In the genomic region with DNA sequence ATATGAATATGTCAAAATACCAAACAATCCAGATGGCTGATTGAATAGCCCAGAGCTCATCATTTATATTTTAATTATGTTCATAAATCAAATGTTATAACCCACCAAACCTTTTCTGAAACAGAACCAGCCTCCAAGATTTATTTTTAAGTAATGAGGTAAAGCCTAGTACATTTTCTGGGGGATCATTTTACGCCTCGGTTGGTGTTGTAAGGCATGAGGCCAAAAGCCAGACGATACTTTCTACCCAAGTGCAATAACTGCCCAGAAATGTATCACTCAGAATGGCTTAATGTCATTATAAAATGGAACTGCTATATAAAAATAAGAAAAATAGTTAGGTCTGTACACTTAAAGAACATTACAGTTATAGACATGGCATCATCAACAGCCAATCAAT, we compare ENCODE assay signal across 22 cellular contexts.
"Had no signal": no experiment of that assay in that cellular context is flagged by ENCODE, and none has a peak within 500 bp of the region (broad histone marks: within the 10 kb centered on the region; RNA-seq: fewer than 3 reads in every experiment).

No MANE protein-coding gene starts in this region.

- H3K4me3 Mint-ChIP-seq: activated CD4-positive, alpha-beta memory T cell treated with anti-CD3 and anti-CD28 coated beads for 36 hours; activated naive CD4-positive, alpha-beta T cell treated with anti-CD3 and anti-CD28 coated beads for 36 hours; activated naive CD8-positive, alpha-beta T cell treated with anti-CD3 and anti-CD28 coated beads, Interleukin-2, amount 10 ng/mL, durations not matched to agents 7 days and 5 days; endodermal cell; mesothelial cell of epicardium; stimulated activated memory B cell treated with anti-CD40 and anti-IgM and Interleukin-4, amounts not matched to agents 10 μg/mL and 1 μg/mL and 100 μg/mL, for 72 hours; T-helper 17 cell had no signal

- H3K27me3 ChIP-seq: transverse colon had no signal

- H3K27me3 Mint-ChIP-seq: activated naive CD8-positive, alpha-beta T cell treated with anti-CD3 and anti-CD28 coated beads, Interleukin-2, amount 10 ng/mL, durations not matched to agents 7 days and 5 days; progenitor cell of endocrine pancreas; stimulated activated memory B cell treated with anti-CD40 and anti-IgM and Interleukin-4, amounts not matched to agents 10 μg/mL and 1 μg/mL and 100 μg/mL, for 72 hours had no signal

- H3K36me3 ChIP-seq: transverse colon had no signal

- H3K36me3 Mint-ChIP-seq: activated CD4-positive, alpha-beta memory T cell treated with anti-CD3 and anti-CD28 coated beads for 36 hours; activated naive CD8-positive, alpha-beta T cell treated with anti-CD3 and anti-CD28 coated beads, Interleukin-2, amount 10 ng/mL, durations not matched to agents 7 days and 5 days; natural killer cell treated with Interleukin-12 subunit alpha and Interleukin-12 subunit beta and Interleukin-15 and Interleukin-18, amount 100 ng/mL, for 72 hours; stimulated activated memory B cell treated with anti-CD40 and anti-IgM and Interleukin-4, amounts not matched to agents 10 μg/mL and 1 μg/mL and 100 μg/mL, for 72 hours had no signal

- FAIRE-seq: bronchial epithelial cell, keratinocyte, urothelium cell line had no signal

- H3K4me3 ChIP-seq: coronary artery, transverse colon had no signal

- ATAC-seq: activated T-cell treated with anti-CD3 and anti-CD28 coated beads, Interleukin-2, amount 50 U/mL, for 72 hours; left colon; natural killer cell treated with Interleukin-12 subunit alpha and Interleukin-12 subunit beta and Interleukin-15 and Interleukin-18, amount 100 ng/mL, for 72 hours; stimulated activated memory B cell treated with anti-CD40 and anti-IgM and Interleukin-4, amounts not matched to agents 10 μg/mL and 1 μg/mL and 100 μg/mL, for 72 hours; T-helper 17 cell had no signal

- H3K27ac Mint-ChIP-seq: activated CD4-positive, alpha-beta memory T cell treated with anti-CD3 and anti-CD28 coated beads for 36 hours; activated naive CD4-positive, alpha-beta T cell treated with anti-CD3 and anti-CD28 coated beads for 36 hours; activated naive CD8-positive, alpha-beta T cell treated with anti-CD3 and anti-CD28 coated beads, Interleukin-2, amount 10 ng/mL, durations not matched to agents 7 days and 5 days; activated T-cell treated with anti-CD3 and anti-CD28 coated beads, Interleukin-2, amount 50 U/mL, for 72 hours; mesothelial cell of epicardium; progenitor cell of endocrine pancreas; T-helper 17 cell had no signal

- DNase-seq: activated CD4-positive, alpha-beta memory T cell treated with anti-CD3 and anti-CD28 coated beads for 36 hours; activated CD4-positive, alpha-beta T cell treated with anti-CD3 and anti-CD28 coated beads for 48 hours; activated effector memory CD4-positive, alpha-beta T cell treated with Interleukin-2 at 50 U/mL for 16 hours; activated naive CD4-positive, alpha-beta T cell treated with anti-CD3 and anti-CD28 coated beads for 36 hours; activated naive CD8-positive, alpha-beta T cell treated with anti-CD3 and anti-CD28 coated beads, Interleukin-2, amount 10 ng/mL, durations not matched to agents 7 days and 5 days; activated T-cell treated with anti-CD3 and anti-CD28 coated beads, Interleukin-2, amount 50 U/mL, for 72 hours; amniotic stem cell; cerebellar nuclear complex; endodermal cell; left colon; stimulated activated CD4-positive, alpha-beta T cell treated with anti-CD3 and anti-CD28 coated beads, Interleukin-1b, Interleukin-23, amount 100 ng/mL, for 48 hours; T-helper 17 cell; transverse colon had no signal

- H3K4me1 ChIP-seq: transverse colon had no signal

- H3K27ac ChIP-seq: coronary artery, epithelial cell of prostate had no signal

- H3K9me3 Mint-ChIP-seq: activated CD4-positive, alpha-beta memory T cell treated with anti-CD3 and anti-CD28 coated beads for 36 hours; activated naive CD4-positive, alpha-beta T cell treated with anti-CD3 and anti-CD28 coated beads for 36 hours; endodermal cell; mesothelial cell of epicardium; natural killer cell treated with Interleukin-12 subunit alpha and Interleukin-12 subunit beta and Interleukin-15 and Interleukin-18, amount 100 ng/mL, for 72 hours; stimulated activated memory B cell treated with anti-CD40 and anti-IgM and Interleukin-4, amounts not matched to agents 10 μg/mL and 1 μg/mL and 100 μg/mL, for 72 hours had no signal

- H3K9me3 ChIP-seq: transverse colon had no signal
